11 cellular contexts compared by ENCODE assay signal in genomic region chrX:119145241-119145653, GRCh38. TPM values are rescaled to one million over a fixed set of nuclear protein-coding genes. Genes with fewer than 3 reads are reported as not detected.
DNase-seq lines count a peak whose midpoint lies in the region; TF ChIP-seq lines count a peak whose summit lies in the region.
"Had no signal": no experiment of that assay in that cellular context is flagged by ENCODE, and none has a peak within 500 bp of the region (broad histone marks: within the 10 kb centered on the region; RNA-seq: fewer than 3 reads in every experiment).

No MANE protein-coding gene starts in this region.

- no peak overlapping the region for H3K4me3 Mint-ChIP-seq in endodermal cell
- H3K4me3 Mint-ChIP-seq: CD4-positive, CD25-positive, alpha-beta regulatory T cell had no signal

- H3K79me2 ChIP-seq in parathyroid adenoma: no peaks in the 10 kb centered on the region

- H3K27ac ChIP-seq in endodermal cell (ENCODE audit: low read depth, low read length) (no peak overlapping the region), parathyroid adenoma (no peak overlapping the region)

- H3K36me3 ChIP-seq in endodermal cell (ENCODE audit: control insufficient read depth, insufficient read depth, low read length) (no peaks in the 10 kb centered on the region), parathyroid adenoma (ENCODE audit: control insufficient read depth, insufficient read depth, low read length) (no peaks in the 10 kb centered on the region)

- TF ChIP-seq CTCF in endodermal cell (conservative IDR thresholded peaks at IDR 0.05) (peak; percentile 71), parathyroid adenoma (IDR thresholded peaks at IDR 0.05) (peak; percentile 58), GM20000 (IDR thresholded peaks at IDR 0.05; ENCODE audit: extremely low read depth, missing control alignments) (no peak)

- no peaks in the 10 kb centered on the region for H3K27me3 Mint-ChIP-seq in endodermal cell (ENCODE audit: insufficient read depth)
- H3K27me3 Mint-ChIP-seq: CD4-positive, CD25-positive, alpha-beta regulatory T cell had no signal

- H3K4me1 ChIP-seq in endodermal cell (ENCODE audit: control insufficient read depth, insufficient read depth, low read length): peaks cover 3% of the 10 kb centered on the region
- H3K4me1 ChIP-seq in parathyroid adenoma: peaks cover 5% of the 10 kb centered on the region

- H3K4me3 ChIP-seq in endodermal cell (ENCODE audit: low read length) (no peak overlapping the region), parathyroid adenoma (ENCODE audit: low read depth, low read length) (no peak overlapping the region)

- no peak overlapping the region for H3K4me2 ChIP-seq in parathyroid adenoma (ENCODE audit: low read length)

- no peak overlapping the region for H3K27ac Mint-ChIP-seq in endodermal cell
- H3K27ac Mint-ChIP-seq: CD4-positive, CD25-positive, alpha-beta regulatory T cell had no signal

- peak; percentile 38 for DNase-seq in NCI-H82 (lab: John Stamatoyannopoulos, UW)
- no peak for DNase-seq in NCI-H82 treated with DMSO at 0.1 percent for 48 hours (lab: John Stamatoyannopoulos, UW; ENCODE audit: unreplicated experiment)
- peak; percentile 5 for DNase-seq in NAMALWA (ENCODE audit: low spot score)
- peak; percentile 71 for DNase-seq in endodermal cell
- no peak for DNase-seq in GM20000 (ENCODE audit: low spot score)
- DNase-seq in GM19238 (ENCODE audit: insufficient read length, low spot score): no peak
- no peak for DNase-seq in DMS79 treated with DMSO at 0.1 percent for 48 hours (lab: John Stamatoyannopoulos, UW)
- DNase-seq: islet precursor cell; stimulated activated CD4-positive, alpha-beta T cell treated with anti-CD3 and anti-CD28 coated beads, Interleukin-2, amount 100 ng/mL, for 48 hours had no signal

- H3K36me3 Mint-ChIP-seq in endodermal cell (ENCODE audit: low read depth): no peaks in the 10 kb centered on the region
- H3K36me3 Mint-ChIP-seq: CD4-positive, CD25-positive, alpha-beta regulatory T cell had no signal

- no peaks in the 10 kb centered on the region for H3K27me3 ChIP-seq in endodermal cell (ENCODE audit: control insufficient read depth, insufficient read depth, low read length, poor library complexity, severe bottlenecking)
- H3K27me3 ChIP-seq in parathyroid adenoma (ENCODE audit: control insufficient read depth, insufficient read depth, low read length): no peaks in the 10 kb centered on the region

- no peak overlapping the region for H3K9ac ChIP-seq in endodermal cell (ENCODE audit: extremely low read depth, low read length, poor library complexity, severe bottlenecking)
- H3K9ac ChIP-seq in parathyroid adenoma: no peak overlapping the region

- 0 to 36% methylated on average over 1 to 5 of the region's 5 CpGs for WGBS in endodermal cell (ENCODE audit: insufficient coverage in 1 of 2, insufficient read length in 1 of 2), 2 experiments

- no peak overlapping the region for H2AFZ ChIP-seq in parathyroid adenoma

- peaks cover 36% of the 10 kb centered on the region for H3K9me3 Mint-ChIP-seq in endodermal cell
- H3K9me3 Mint-ChIP-seq: CD4-positive, CD25-positive, alpha-beta regulatory T cell had no signal

- H3K9me3 ChIP-seq in endodermal cell (ENCODE audit: control insufficient read depth, low read length) (no peaks in the 10 kb centered on the region), parathyroid adenoma (ENCODE audit: control insufficient read depth, low read length) (no peaks in the 10 kb centered on the region)

- H3K4me1 Mint-ChIP-seq in endodermal cell: no peaks in the 10 kb centered on the region
- H3K4me1 Mint-ChIP-seq: CD4-positive, CD25-positive, alpha-beta regulatory T cell had no signal

RNA-seq across cellular contexts. Expression of gene KIAA1210, which starts 17.6 kb away (rescaled TPM):
- not detected for total RNA-seq in endodermal cell
- not detected for polyA plus RNA-seq in endodermal cell (2013, experiment 1 of 2)
- polyA plus RNA-seq in endodermal cell (2013, experiment 2 of 2): not detected
- total RNA-seq: CD4-positive, CD25-positive, alpha-beta regulatory T cell had no signal
- polyA plus RNA-seq: CD4-positive, CD25-positive, alpha-beta regulatory T cell had no signal

Comparison
In these comparisons a context has a peak if more than half of its experiments do, and no peak if none do; other contexts are left out.
1. DNase-seq: peak in NCI-H82 (single experiment), NAMALWA (single experiment) and endodermal cell (single experiment); none in NCI-H82 treated with DMSO at 0.1 percent for 48 hours (single experiment), GM20000 (single experiment), GM19238 (single experiment) and DMS79 treated with DMSO at 0.1 percent for 48 hours (single experiment).